17 cellular contexts compared by ENCODE assay signal in the genomic region with DNA sequence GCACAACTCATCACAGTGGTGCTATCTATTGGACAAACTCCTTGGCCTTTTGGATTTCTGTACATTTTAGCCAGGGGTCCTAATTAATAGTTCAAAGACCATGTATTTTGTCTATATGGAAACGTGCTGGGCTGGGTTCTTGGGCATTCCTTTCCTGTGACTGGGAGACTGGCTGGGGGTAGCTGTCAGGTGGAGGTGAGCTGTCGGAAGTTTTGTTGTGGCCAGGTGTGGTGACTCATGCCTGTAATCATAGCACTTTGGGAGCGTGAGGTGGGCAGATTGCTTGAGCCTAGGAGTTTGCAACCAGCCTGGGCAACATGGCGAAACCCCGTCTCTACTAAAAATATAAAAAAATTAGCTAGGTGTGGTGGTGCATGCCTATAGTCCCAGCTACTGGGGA.
A peak's percentile ranks its signal among the peaks of the same experiment; 100 is the strongest.
DNase-seq lines count a peak whose midpoint lies in the region; ATAC-seq and TF ChIP-seq lines count a peak whose summit lies in the region.
"Had no signal": no experiment of that assay in that cellular context is flagged by ENCODE, and none has a peak within 500 bp of the region (broad histone marks: within the 10 kb centered on the region; RNA-seq: fewer than 3 reads in every experiment).

No MANE protein-coding gene starts in this region.

- no peak overlapping the region for H4K8ac ChIP-seq in mesendoderm (ENCODE audit: low read depth, low read length)

- POLR2A ChIA-PET in PC-9 (lab: Charles Lee; ENCODE audit: unreplicated experiment): no interaction called here

- intact Hi-C loops in PC-9 (cut with micrococcal nuclease; ENCODE audit: unreplicated experiment) (no loop called here), dorsolateral prefrontal cortex (cut with DNase I) (no loop called here)

- 0 out of 2 replicates have a peak overlapping the region, but pooled peaks have one; percentile 37 for H2AFZ ChIP-seq in PC-9
- H2AFZ ChIP-seq: GM23248 had no signal

- H4K5ac ChIP-seq in mesendoderm (ENCODE audit: low read length): no peak overlapping the region

- no peak for ATAC-seq in GM18873 (IDR thresholded peaks at IDR 0.05; ENCODE audit: low FRiP score, unreplicated experiment)
- ATAC-seq: K562 had no signal

- no peak overlapping the region for H2BK15ac ChIP-seq in mesendoderm (replicated peaks; ENCODE audit: low read depth)

- H3K9ac ChIP-seq in mesendoderm (ENCODE audit: low read length): no peak overlapping the region
- H3K9ac ChIP-seq: BLaER1 treated with 17β-estradiol and CSF1 and Interleukin-3, amounts not matched to agents 10 nM and 100 nM; GM23248 had no signal

- peaks cover 7% of the 10 kb centered on the region; the same call in 1 of the 2 replicates for H3F3A ChIP-seq in PC-9 (ENCODE audit: insufficient read depth, low read depth)

- DNase-seq in HPDE6-E6E7 (ENCODE audit: extremely low spot score) (peak; percentile 68), PC-9 (peak; percentile 51 to 92), epithelial cell of prostate (ENCODE audit: low read depth, low spot score) (peak; percentile 64), mesendoderm (peak; percentile 23), dorsolateral prefrontal cortex (no peak), hypothalamus (lab: John Stamatoyannopoulos, UW) (no peak)
- DNase-seq: CD8-positive, alpha-beta memory T cell; DND-41; GM23248; NCI-H1105 treated with DMSO at 0.1 percent for 48 hours; NCI-H1694 treated with DMSO at 0.1 percent for 48 hours; NCI-H748 treated with DMSO at 0.1 percent for 48 hours; SJCRH30 had no signal

- no peak overlapping the region for H3K18ac ChIP-seq in mesendoderm (ENCODE audit: low read length)

- no peak overlapping the region for H2BK120ac ChIP-seq in mesendoderm (ENCODE audit: low read depth, low read length)

- H3K36me3 ChIP-seq in PC-9 (ENCODE audit: low read depth) (no peaks in the 10 kb centered on the region), mesendoderm (ENCODE audit: control insufficient read depth, insufficient read depth, low read length) (no peaks in the 10 kb centered on the region)
- H3K36me3 ChIP-seq: BLaER1 treated with 17β-estradiol and CSF1 and Interleukin-3, amounts not matched to agents 10 nM and 100 nM; HAP-1; SJCRH30 had no signal

- BruUV-seq in PC-9 (replicated peaks; lab: Mats Ljungman, UMichigan): no TSS peak

- H3K9me2 ChIP-seq in PC-9 (ENCODE audit: insufficient read depth): no peaks in the 10 kb centered on the region

- no peak for TF ChIP-seq CTCF in PC-9 (conservative IDR thresholded peaks at IDR 0.05)
- TF ChIP-seq CTCF in dorsolateral prefrontal cortex (IDR thresholded peaks at IDR 0.05 in 54 of 56, conservative IDR thresholded peaks at IDR 0.05 in 2 of 56; ENCODE audit: low read depth in 1 of 56, partially characterized antibody in 56 of 56): no peak

- no peaks in the 10 kb centered on the region for H3K27me3 ChIP-seq in PC-9 (ENCODE audit: insufficient read depth, low read depth)
- no peaks in the 10 kb centered on the region for H3K27me3 ChIP-seq in mesendoderm (ENCODE audit: insufficient read depth, low read length, poor library complexity)
- peaks cover 0 to 4% (median 0%) of the 10 kb centered on the region in 45 donors for H3K27me3 ChIP-seq in dorsolateral prefrontal cortex
- H3K27me3 ChIP-seq: BLaER1 treated with 17β-estradiol and CSF1 and Interleukin-3, amounts not matched to agents 10 nM and 100 nM; SJCRH30 had no signal

- H2AK5ac ChIP-seq in mesendoderm (ENCODE audit: low read length): no peak overlapping the region

- H3K4me3 ChIP-seq in PC-9: peak overlapping the region; percentile 23
- H3K4me3 ChIP-seq in mesendoderm (ENCODE audit: low read length): no peak overlapping the region
- no peak overlapping the region for H3K4me3 ChIP-seq in dorsolateral prefrontal cortex
- H3K4me3 ChIP-seq: BLaER1 treated with 17β-estradiol and CSF1 and Interleukin-3, amounts not matched to agents 10 nM and 100 nM; GM23248; HAP-1; K562; SJCRH30 had no signal

- H3K4me1 ChIP-seq in PC-9 (replicated peaks; ENCODE audit: insufficient read depth) (peaks cover 25% of the 10 kb centered on the region), mesendoderm (ENCODE audit: control insufficient read depth, low read depth, low read length) (no peaks in the 10 kb centered on the region)
- H3K4me1 ChIP-seq: HAP-1, SJCRH30 had no signal

- H3K56ac ChIP-seq in mesendoderm (ENCODE audit: low read length): no peak overlapping the region

- H3K23ac ChIP-seq in mesendoderm (ENCODE audit: low read length): no peak overlapping the region

- CTCF ChIA-PET in PC-9 (lab: Charles Lee): interaction anchor here (0.6 to 0.7 kb wide), 2 partner anchors 199 to 422 kb away, joined by 3 to 7 read pairs; no protein-coding TSS in a partner anchor

- H3K9me3 ChIP-seq in PC-9 (ENCODE audit: insufficient read depth, low read depth): peaks cover under 1% of the 10 kb centered on the region; the same call in 1 of the 2 replicates
- H3K9me3 ChIP-seq: HAP-1 had no signal

- H2BK5ac ChIP-seq in mesendoderm (ENCODE audit: low read length): no peak overlapping the region

- H3K79me2 ChIP-seq in PC-9 (ENCODE audit: low read depth): no peaks in the 10 kb centered on the region
- no peaks in the 10 kb centered on the region for H3K79me2 ChIP-seq in mesendoderm (ENCODE audit: control insufficient read depth, insufficient read depth, low read length)

- H3K79me1 ChIP-seq in mesendoderm (ENCODE audit: low read length): no peaks in the 10 kb centered on the region

- H3K4me2 ChIP-seq in PC-9 (peak overlapping the region; percentile 67), mesendoderm (ENCODE audit: low read length) (no peak overlapping the region)
- H3K4me2 ChIP-seq: BLaER1 treated with 17β-estradiol and CSF1 and Interleukin-3, amounts not matched to agents 10 nM and 100 nM had no signal

- H3K4ac ChIP-seq in mesendoderm (ENCODE audit: low read depth, low read length): no peak overlapping the region

- no CpG with 5 or more reads among the region's 5 CpGs for WGBS in mesendoderm (ENCODE audit: extremely low coverage, insufficient coverage, low lambda C conversion rate)

- no peaks in the 10 kb centered on the region for H4K20me1 ChIP-seq in PC-9 (ENCODE audit: insufficient read depth)
- H4K20me1 ChIP-seq: BLaER1 treated with 17β-estradiol and CSF1 and Interleukin-3, amounts not matched to agents 10 nM and 100 nM had no signal

- H3K27ac ChIP-seq in PC-9 (peak overlapping the region; percentile 61), epithelial cell of prostate (no peak overlapping the region), mesendoderm (ENCODE audit: low read depth, low read length) (no peak overlapping the region), dorsolateral prefrontal cortex (no peak overlapping the region)
- H3K27ac ChIP-seq: BLaER1 treated with 17β-estradiol and CSF1 and Interleukin-3, amounts not matched to agents 10 nM and 100 nM; GM23248; SJCRH30 had no signal

Comparison
In these comparisons a context has a peak if more than half of its experiments do, and no peak if none do; other contexts are left out.
1. DNase-seq: peak in HPDE6-E6E7 (single experiment), PC-9 (2 of 2), epithelial cell of prostate (single experiment) and mesendoderm (single experiment); none in dorsolateral prefrontal cortex (0 of 10) and hypothalamus (0 of 51).